ENCODE assay signal across 8 cellular contexts in the genomic region with DNA sequence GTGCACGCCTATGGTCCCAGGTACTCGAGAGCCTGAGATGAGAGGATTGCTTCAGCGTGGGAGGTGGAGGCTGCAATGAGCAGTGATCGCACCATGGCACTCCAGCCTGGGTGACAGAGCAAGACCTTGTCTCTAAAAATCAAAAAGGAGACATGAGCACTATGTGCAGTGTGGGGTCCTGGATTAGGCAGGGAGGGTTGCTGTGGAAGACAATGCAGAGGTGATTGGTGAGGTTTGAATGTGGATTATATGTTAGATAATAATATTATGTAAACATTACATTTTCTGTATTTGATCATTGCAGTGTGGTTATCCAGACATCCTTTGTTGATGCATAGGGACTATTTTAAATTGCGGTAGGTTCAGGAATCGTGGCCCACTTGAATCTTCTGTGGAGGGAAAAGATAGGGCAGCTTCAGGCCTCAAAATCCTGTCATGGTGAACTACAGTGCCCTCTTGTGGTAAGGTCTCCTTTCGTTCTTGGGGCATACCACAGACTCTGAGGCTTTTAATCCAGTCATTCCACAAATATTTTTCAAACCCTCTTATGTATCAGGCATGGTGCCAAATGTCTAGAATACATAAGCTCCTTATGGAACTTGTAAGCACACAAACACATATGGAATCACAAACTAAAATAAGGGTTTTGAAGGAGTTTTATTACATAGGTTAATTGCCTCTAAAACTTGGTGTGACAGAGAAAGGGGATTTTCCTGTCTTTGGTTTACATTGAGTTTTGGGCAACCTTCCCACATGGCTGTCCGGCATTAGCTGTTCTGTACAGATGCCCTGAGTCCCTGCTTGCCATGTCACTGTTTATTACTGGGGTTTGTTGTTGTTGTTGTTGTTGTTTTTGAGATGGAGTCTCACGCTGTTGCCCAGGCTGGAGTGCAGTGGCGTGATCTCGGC. TPM values are rescaled to one million over a fixed set of nuclear protein-coding genes. Genes with fewer than 3 reads are reported as not detected.
DNase-seq lines count a peak whose midpoint lies in the region; ATAC-seq and TF ChIP-seq lines count a peak whose summit lies in the region.

No MANE protein-coding gene starts in this region.

- POLR2A ChIA-PET in HEK293 (lab: Yijun Ruan, JAX): no interaction called here

- peaks cover 12% of the 10 kb centered on the region for H3K4me1 Mint-ChIP-seq in T-helper 2 cell treated with Interferon-gamma antibody and Interleukin-4, amounts not matched to agents 5 μg/mL and 100 μg/mL, for 36 hours (ENCODE audit: low read depth)

- H3K9me3 ChIP-seq in HEK293 (ENCODE audit: control insufficient read depth, insufficient read depth, low read depth, low read length) (no peaks in the 10 kb centered on the region), breast epithelium (no peaks in the 10 kb centered on the region)

- H3K4me3 Mint-ChIP-seq in T-helper 2 cell treated with Interferon-gamma antibody and Interleukin-4, amounts not matched to agents 5 μg/mL and 100 μg/mL, for 36 hours: no peak overlapping the region

- intact Hi-C loops in breast epithelium (cut with DNase I; ENCODE audit: low total_unique reads): no loop called here

- no peaks in the 10 kb centered on the region for H3K27me3 ChIP-seq in breast epithelium

- TF ChIP-seq CTCF in HEK293 (tag by site-specific recombination; IDR thresholded peaks at IDR 0.05) (0 out of 2 replicates have a peak, but pooled peaks have one; percentile 26), breast epithelium (IDR thresholded peaks at IDR 0.05) (peak; percentile 45 to 78 (median 70))

- H3K4me1 ChIP-seq in HEK293 (ENCODE audit: control insufficient read depth, insufficient read depth, low read length): no peaks in the 10 kb centered on the region
- H3K4me1 ChIP-seq in breast epithelium: no peaks in the 10 kb centered on the region

- H3K36me3 Mint-ChIP-seq in T-helper 2 cell treated with Interferon-gamma antibody and Interleukin-4, amounts not matched to agents 5 μg/mL and 100 μg/mL, for 36 hours (ENCODE audit: low read depth): peaks cover 18% of the 10 kb centered on the region

- no peak for TF ChIP-seq POLR2A in breast epithelium (IDR thresholded peaks at IDR 0.05)

- no peaks in the 10 kb centered on the region for H3K27me3 Mint-ChIP-seq in T-helper 2 cell treated with Interferon-gamma antibody and Interleukin-4, amounts not matched to agents 5 μg/mL and 100 μg/mL, for 36 hours (ENCODE audit: low read depth)

- H3K36me3 ChIP-seq in HEK293 (ENCODE audit: control insufficient read depth in 2 of 2, insufficient read depth in 1 of 2, low read length in 2 of 2) (peaks cover 0 to 9% of the 10 kb centered on the region in 2 experiments; a peak in 1 of 3 replicates), breast epithelium (no peaks in the 10 kb centered on the region)

- CTCF ChIA-PET in HEK293 (lab: Yijun Ruan, JAX): interaction anchor here (0.6 to 2.8 kb wide), 12 partner anchors 9 to 505 kb away, joined by 3 to 23 read pairs (median 4); no protein-coding TSS in a partner anchor

- H3K27ac ChIP-seq in HEK293 (ENCODE audit: extremely low read depth, low read depth, low read length) (no peak overlapping the region), breast epithelium (no peak overlapping the region)

- no peak for ATAC-seq in HG02588 (IDR thresholded peaks at IDR 0.05; ENCODE audit: unreplicated experiment)

- no peak overlapping the region for H3K27ac Mint-ChIP-seq in T-helper 2 cell treated with Interferon-gamma antibody and Interleukin-4, amounts not matched to agents 5 μg/mL and 100 μg/mL, for 36 hours

- no peaks in the 10 kb centered on the region for H3K9me3 Mint-ChIP-seq in T-helper 2 cell treated with Interferon-gamma antibody and Interleukin-4, amounts not matched to agents 5 μg/mL and 100 μg/mL, for 36 hours

- H3K4me3 ChIP-seq in HEK293 (ENCODE audit: low read depth, low read length) (no peak overlapping the region), breast epithelium (no peak overlapping the region)

- DNase-seq in GM04503 (ENCODE audit: low read depth) (peak; percentile 40), NCI-H1694 (lab: John Stamatoyannopoulos, UW) (peak; percentile 30), breast epithelium (ENCODE audit: low spot score in 2 of 2) (no peak), islet precursor cell (peak; percentile 73)
- DNase-seq in T-helper 2 cell treated with Interferon-gamma antibody and Interleukin-4, amounts not matched to agents 5 μg/mL and 100 μg/mL, for 36 hours (ENCODE audit: low spot score): peak; percentile 38
- peak; percentile 61 for DNase-seq in stimulated activated CD4-positive, alpha-beta T cell treated with anti-CD3 and anti-CD28 coated beads, Interleukin-4, amount 100 ng/mL, for 24 hours

TF ChIP-seq in HEK293, 187 proteins besides CTCF, POLR2A, EP300 and RAD21:
- TF ChIP-seq ZNF248 (tag by site-specific recombination; IDR thresholded peaks at IDR 0.05): no peak
- no peak for TF ChIP-seq ZNF610 (tag by site-specific recombination; IDR thresholded peaks at IDR 0.05; ENCODE audit: borderline replicate concordance)
- 0 out of 2 replicates have a peak, but pooled peaks have one; percentile 21 for TF ChIP-seq WT1 (tag by site-specific recombination; IDR thresholded peaks at IDR 0.05)
- TF ChIP-seq, protein P1, sequence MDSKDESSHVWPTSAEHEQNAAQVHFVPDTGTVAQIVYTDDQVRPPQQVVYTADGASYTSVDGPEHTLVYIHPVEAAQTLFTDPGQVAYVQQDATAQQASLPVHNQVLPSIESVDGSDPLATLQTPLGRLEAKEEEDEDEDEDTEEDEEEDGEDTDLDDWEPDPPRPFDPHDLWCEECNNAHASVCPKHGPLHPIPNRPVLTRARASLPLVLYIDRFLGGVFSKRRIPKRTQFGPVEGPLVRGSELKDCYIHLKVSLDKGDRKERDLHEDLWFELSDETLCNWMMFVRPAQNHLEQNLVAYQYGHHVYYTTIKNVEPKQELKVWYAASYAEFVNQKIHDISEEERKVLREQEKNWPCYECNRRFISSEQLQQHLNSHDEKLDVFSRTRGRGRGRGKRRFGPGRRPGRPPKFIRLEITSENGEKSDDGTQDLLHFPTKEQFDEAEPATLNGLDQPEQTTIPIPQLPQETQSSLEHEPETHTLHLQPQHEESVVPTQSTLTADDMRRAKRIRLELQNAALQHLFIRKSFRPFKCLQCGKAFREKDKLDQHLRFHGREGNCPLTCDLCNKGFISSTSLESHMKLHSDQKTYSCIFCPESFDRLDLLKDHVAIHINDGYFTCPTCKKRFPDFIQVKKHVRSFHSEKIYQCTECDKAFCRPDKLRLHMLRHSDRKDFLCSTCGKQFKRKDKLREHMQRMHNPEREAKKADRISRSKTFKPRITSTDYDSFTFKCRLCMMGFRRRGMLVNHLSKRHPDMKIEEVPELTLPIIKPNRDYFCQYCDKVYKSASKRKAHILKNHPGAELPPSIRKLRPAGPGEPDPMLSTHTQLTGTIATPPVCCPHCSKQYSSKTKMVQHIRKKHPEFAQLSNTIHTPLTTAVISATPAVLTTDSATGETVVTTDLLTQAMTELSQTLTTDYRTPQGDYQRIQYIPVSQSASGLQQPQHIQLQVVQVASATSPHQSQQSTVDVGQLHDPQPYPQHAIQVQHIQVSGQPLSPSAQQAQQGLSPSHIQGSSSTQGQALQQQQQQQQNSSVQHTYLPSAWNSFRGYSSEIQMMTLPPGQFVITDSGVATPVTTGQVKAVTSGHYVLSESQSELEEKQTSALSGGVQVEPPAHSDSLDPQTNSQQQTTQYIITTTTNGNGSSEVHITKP (tag by site-specific recombination; IDR thresholded peaks at IDR 0.05): peak; percentile 47
- TF ChIP-seq ZNF660 (tag by site-specific recombination; IDR thresholded peaks at IDR 0.05): peak; percentile 60; the same call in 1 of the 2 replicates
- TF ChIP-seq, protein P2, sequence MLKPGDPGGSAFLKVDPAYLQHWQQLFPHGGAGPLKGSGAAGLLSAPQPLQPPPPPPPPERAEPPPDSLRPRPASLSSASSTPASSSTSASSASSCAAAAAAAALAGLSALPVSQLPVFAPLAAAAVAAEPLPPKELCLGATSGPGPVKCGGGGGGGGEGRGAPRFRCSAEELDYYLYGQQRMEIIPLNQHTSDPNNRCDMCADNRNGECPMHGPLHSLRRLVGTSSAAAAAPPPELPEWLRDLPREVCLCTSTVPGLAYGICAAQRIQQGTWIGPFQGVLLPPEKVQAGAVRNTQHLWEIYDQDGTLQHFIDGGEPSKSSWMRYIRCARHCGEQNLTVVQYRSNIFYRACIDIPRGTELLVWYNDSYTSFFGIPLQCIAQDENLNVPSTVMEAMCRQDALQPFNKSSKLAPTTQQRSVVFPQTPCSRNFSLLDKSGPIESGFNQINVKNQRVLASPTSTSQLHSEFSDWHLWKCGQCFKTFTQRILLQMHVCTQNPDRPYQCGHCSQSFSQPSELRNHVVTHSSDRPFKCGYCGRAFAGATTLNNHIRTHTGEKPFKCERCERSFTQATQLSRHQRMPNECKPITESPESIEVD (tag by site-specific recombination; IDR thresholded peaks at IDR 0.05): 0 out of 2 replicates have a peak, but pooled peaks have one; percentile 13
- 0 out of 2 replicates have a peak, but pooled peaks have one; percentile 11 for TF ChIP-seq SP7 (tag by site-specific recombination; IDR thresholded peaks at IDR 0.05)
- no peak for TF ChIP-seq ZNF48 (tag by site-specific recombination; IDR thresholded peaks at IDR 0.05)
- 0 out of 2 replicates have a peak, but pooled peaks have one; percentile 24 for TF ChIP-seq ZBTB17 (tag by site-specific recombination; IDR thresholded peaks at IDR 0.05)
- peak; percentile 70 for TF ChIP-seq ZNF654 (tag by site-specific recombination; IDR thresholded peaks at IDR 0.05; ENCODE audit: low read depth)
- TF ChIP-seq, protein P3, sequence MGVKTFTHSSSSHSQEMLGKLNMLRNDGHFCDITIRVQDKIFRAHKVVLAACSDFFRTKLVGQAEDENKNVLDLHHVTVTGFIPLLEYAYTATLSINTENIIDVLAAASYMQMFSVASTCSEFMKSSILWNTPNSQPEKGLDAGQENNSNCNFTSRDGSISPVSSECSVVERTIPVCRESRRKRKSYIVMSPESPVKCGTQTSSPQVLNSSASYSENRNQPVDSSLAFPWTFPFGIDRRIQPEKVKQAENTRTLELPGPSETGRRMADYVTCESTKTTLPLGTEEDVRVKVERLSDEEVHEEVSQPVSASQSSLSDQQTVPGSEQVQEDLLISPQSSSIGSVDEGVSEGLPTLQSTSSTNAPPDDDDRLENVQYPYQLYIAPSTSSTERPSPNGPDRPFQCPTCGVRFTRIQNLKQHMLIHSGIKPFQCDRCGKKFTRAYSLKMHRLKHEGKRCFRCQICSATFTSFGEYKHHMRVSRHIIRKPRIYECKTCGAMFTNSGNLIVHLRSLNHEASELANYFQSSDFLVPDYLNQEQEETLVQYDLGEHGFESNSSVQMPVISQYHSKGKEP (tag by site-specific recombination; IDR thresholded peaks at IDR 0.05): no peak
TF ChIP-seq in HEK293: peak in this region for 7.

RNA-seq across cellular contexts. Expression of a gene that starts 37.7 kb away (rescaled TPM):
- total RNA-seq in breast epithelium: 10 to 100 TPM; 56.3 to 66.6 (median 58.3) TPM

Comparison
In these comparisons a context has a peak if more than half of its experiments do, and no peak if none do; other contexts are left out.
1. DNase-seq: peak in GM04503 (single experiment), NCI-H1694 (single experiment), T-helper 2 cell treated with Interferon-gamma antibody and Interleukin-4, amounts not matched to agents 5 μg/mL and 100 μg/mL, for 36 hours (single experiment), islet precursor cell (single experiment) and stimulated activated CD4-positive, alpha-beta T cell treated with anti-CD3 and anti-CD28 coated beads, Interleukin-4, amount 100 ng/mL, for 24 hours (single experiment); none in breast epithelium (0 of 2).